1 cellular context compared by ENCODE assay signal in genomic region chr4:10183462-10183861, GRCh38.
A peak's percentile ranks its signal among the peaks of the same experiment; 100 is the strongest.
TF ChIP-seq lines count a peak whose summit lies in the region.

No MANE protein-coding gene starts in this region.

TF ChIP-seq in K562, 482 proteins besides CTCF, POLR2A, EP300 and RAD21 (continued from another document and continues in another):
- TF ChIP-seq, protein P1, sequence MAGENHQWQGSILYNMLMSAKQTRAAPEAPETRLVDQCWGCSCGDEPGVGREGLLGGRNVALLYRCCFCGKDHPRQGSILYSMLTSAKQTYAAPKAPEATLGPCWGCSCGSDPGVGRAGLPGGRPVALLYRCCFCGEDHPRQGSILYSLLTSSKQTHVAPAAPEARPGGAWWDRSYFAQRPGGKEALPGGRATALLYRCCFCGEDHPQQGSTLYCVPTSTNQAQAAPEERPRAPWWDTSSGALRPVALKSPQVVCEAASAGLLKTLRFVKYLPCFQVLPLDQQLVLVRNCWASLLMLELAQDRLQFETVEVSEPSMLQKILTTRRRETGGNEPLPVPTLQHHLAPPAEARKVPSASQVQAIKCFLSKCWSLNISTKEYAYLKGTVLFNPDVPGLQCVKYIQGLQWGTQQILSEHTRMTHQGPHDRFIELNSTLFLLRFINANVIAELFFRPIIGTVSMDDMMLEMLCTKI (IDR thresholded peaks at IDR 0.05; ENCODE audit: partially characterized antibody) = no peak
- TF ChIP-seq CBX1 (IDR thresholded peaks at IDR 0.05; ENCODE audit: low read depth) = no peak
- TF ChIP-seq, protein P2, sequence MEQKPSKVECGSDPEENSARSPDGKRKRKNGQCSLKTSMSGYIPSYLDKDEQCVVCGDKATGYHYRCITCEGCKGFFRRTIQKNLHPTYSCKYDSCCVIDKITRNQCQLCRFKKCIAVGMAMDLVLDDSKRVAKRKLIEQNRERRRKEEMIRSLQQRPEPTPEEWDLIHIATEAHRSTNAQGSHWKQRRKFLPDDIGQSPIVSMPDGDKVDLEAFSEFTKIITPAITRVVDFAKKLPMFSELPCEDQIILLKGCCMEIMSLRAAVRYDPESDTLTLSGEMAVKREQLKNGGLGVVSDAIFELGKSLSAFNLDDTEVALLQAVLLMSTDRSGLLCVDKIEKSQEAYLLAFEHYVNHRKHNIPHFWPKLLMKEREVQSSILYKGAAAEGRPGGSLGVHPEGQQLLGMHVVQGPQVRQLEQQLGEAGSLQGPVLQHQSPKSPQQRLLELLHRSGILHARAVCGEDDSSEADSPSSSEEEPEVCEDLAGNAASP (IDR thresholded peaks at IDR 0.05) = no peak
- TF ChIP-seq, protein P3, sequence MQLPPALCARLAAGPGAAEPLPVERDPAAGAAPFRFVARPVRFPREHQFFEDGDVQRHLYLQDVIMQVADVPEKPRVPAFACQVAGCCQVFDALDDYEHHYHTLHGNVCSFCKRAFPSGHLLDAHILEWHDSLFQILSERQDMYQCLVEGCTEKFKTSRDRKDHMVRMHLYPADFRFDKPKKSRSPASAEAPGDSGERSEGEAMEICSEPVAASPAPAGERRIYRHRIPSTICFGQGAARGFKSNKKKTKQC (CRISPR knock-in tag; IDR thresholded peaks at IDR 0.05) = no peak
- peak; percentile 91 for TF ChIP-seq HDAC8 (tag; IDR thresholded peaks at IDR 0.05)
- peak; percentile 79; the same call in 1 of the 2 replicates for TF ChIP-seq PTRF (tag; IDR thresholded peaks at IDR 0.05)
- no peak for TF ChIP-seq EP400 (IDR thresholded peaks at IDR 0.05)
- TF ChIP-seq TAF9B (IDR thresholded peaks at IDR 0.05; ENCODE audit: partially characterized antibody) = peak; percentile 21
- no peak for TF ChIP-seq MED1 (CRISPR knock-in tag; IDR thresholded peaks at IDR 0.05; ENCODE audit: borderline replicate concordance)
- no peak for TF ChIP-seq ETV6 (IDR thresholded peaks at IDR 0.05; ENCODE audit: borderline replicate concordance in 1 of 2, low read depth in 2 of 2, low read length in 1 of 2)
- TF ChIP-seq ETV6 (CRISPR knock-in tag; IDR thresholded peaks at IDR 0.05; ENCODE audit: borderline replicate concordance) = no peak
- no peak for TF ChIP-seq HMG20A (CRISPR knock-in tag; conservative IDR thresholded peaks at IDR 0.05)
- TF ChIP-seq, protein P4, sequence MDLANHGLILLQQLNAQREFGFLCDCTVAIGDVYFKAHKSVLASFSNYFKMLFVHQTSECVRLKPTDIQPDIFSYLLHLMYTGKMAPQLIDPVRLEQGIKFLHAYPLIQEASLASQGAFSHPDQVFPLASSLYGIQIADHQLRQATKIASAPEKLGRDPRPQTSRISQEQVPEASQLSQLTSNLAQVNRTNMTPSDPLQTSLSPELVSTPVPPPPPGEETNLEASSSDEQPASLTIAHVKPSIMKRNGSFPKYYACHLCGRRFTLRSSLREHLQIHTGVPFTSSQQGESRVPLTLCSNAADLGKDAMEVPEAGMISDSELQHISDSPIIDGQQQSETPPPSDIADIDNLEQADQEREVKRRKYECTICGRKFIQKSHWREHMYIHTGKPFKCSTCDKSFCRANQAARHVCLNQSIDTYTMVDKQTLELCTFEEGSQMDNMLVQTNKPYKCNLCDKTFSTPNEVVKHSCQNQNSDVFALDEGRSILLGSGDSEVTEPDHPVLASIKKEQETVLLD (IDR thresholded peaks at IDR 0.05) = no peak
- TF ChIP-seq BRD9 (IDR thresholded peaks at IDR 0.05; ENCODE audit: low read depth, partially characterized antibody) = peak; percentile 32
- no peak for TF ChIP-seq HLTF (IDR thresholded peaks at IDR 0.05)
- TF ChIP-seq ZBTB34 (CRISPR knock-in tag; IDR thresholded peaks at IDR 0.05) = peak; percentile 76; the same call in 1 of the 2 replicates
- no peak for TF ChIP-seq SMARCB1 (IDR thresholded peaks at IDR 0.05; ENCODE audit: insufficient read length, low read depth)
- TF ChIP-seq NCOR1 (IDR thresholded peaks at IDR 0.05) = no peak
- no peak for TF ChIP-seq SP1 (CRISPR knock-in tag; IDR thresholded peaks at IDR 0.05)
- TF ChIP-seq, protein P5, sequence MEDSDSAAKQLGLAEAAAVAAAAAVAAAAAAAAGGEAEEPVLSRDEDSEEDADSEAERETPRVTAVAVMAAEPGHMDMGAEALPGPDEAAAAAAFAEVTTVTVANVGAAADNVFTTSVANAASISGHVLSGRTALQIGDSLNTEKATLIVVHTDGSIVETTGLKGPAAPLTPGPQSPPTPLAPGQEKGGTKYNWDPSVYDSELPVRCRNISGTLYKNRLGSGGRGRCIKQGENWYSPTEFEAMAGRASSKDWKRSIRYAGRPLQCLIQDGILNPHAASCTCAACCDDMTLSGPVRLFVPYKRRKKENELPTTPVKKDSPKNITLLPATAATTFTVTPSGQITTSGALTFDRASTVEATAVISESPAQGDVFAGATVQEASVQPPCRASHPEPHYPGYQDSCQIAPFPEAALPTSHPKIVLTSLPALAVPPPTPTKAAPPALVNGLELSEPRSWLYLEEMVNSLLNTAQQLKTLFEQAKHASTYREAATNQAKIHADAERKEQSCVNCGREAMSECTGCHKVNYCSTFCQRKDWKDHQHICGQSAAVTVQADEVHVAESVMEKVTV (CRISPR knock-in tag; IDR thresholded peaks at IDR 0.05) = peak; percentile 62
- TF ChIP-seq ZNF699 (CRISPR knock-in tag; IDR thresholded peaks at IDR 0.05; ENCODE audit: insufficient replicate concordance) = no peak
- TF ChIP-seq ELF1 (tag; IDR thresholded peaks at IDR 0.05) = no peak
- no peak for TF ChIP-seq CBX2 (IDR thresholded peaks at IDR 0.05; ENCODE audit: insufficient read depth, low read length, poor library complexity, severe bottlenecking)
- no peak for TF ChIP-seq ZNF274 (IDR thresholded peaks at IDR 0.05; ENCODE audit: borderline replicate concordance, low read depth, low read length)
- no peak for TF ChIP-seq ZBED1 (IDR thresholded peaks at IDR 0.05)
- no peak for TF ChIP-seq SMARCC2 (IDR thresholded peaks at IDR 0.05; ENCODE audit: low read depth)
- TF ChIP-seq, protein P6, sequence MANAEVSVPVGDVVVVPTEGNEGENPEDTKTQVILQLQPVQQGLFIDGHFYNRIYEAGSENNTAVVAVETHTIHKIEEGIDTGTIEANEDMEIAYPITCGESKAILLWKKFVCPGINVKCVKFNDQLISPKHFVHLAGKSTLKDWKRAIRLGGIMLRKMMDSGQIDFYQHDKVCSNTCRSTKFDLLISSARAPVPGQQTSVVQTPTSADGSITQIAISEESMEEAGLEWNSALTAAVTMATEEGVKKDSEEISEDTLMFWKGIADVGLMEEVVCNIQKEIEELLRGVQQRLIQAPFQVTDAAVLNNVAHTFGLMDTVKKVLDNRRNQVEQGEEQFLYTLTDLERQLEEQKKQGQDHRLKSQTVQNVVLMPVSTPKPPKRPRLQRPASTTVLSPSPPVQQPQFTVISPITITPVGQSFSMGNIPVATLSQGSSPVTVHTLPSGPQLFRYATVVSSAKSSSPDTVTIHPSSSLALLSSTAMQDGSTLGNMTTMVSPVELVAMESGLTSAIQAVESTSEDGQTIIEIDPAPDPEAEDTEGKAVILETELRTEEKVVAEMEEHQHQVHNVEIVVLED (CRISPR knock-in tag; IDR thresholded peaks at IDR 0.05) = peak; percentile 69; the same call in 1 of the 2 replicates
- TF ChIP-seq ZNF354B (CRISPR knock-in tag; IDR thresholded peaks at IDR 0.05) = peak; percentile 65; the same call in 1 of the 2 replicates
- TF ChIP-seq PHB2 (IDR thresholded peaks at IDR 0.05; ENCODE audit: low read depth) = no peak
- no peak for TF ChIP-seq C11orf30 (IDR thresholded peaks at IDR 0.05; ENCODE audit: low read depth)
- TF ChIP-seq PKNOX1 (IDR thresholded peaks at IDR 0.05) = no peak
- peak; percentile 70 for TF ChIP-seq PYGO2 (tag; IDR thresholded peaks at IDR 0.05)
- no peak for TF ChIP-seq TARDBP (IDR thresholded peaks at IDR 0.05)
- no peak for TF ChIP-seq YBX1 (IDR thresholded peaks at IDR 0.05)
- no peak for TF ChIP-seq PRPF4 (IDR thresholded peaks at IDR 0.05; ENCODE audit: insufficient read depth, low read depth, low read length, poor library complexity, severe bottlenecking)
- no peak for TF ChIP-seq GABPB1 (CRISPR knock-in tag; IDR thresholded peaks at IDR 0.05)
- no peak for TF ChIP-seq JUNB (CRISPR knock-in tag; conservative IDR thresholded peaks at IDR 0.05)
- no peak for TF ChIP-seq FOS (IDR thresholded peaks at IDR 0.05; ENCODE audit: extremely low read depth, insufficient read length)
- no peak for TF ChIP-seq ZSCAN29 (IDR thresholded peaks at IDR 0.05)
- no peak for TF ChIP-seq KDM5B (IDR thresholded peaks at IDR 0.05; ENCODE audit: insufficient replicate concordance, low read depth, low read length)
- no peak for TF ChIP-seq RBM39 (optimal IDR thresholded peaks at IDR 0.05; ENCODE audit: low read depth, low read length)
- TF ChIP-seq TAF7 (tag; IDR thresholded peaks at IDR 0.05) = peak; percentile 53
- TF ChIP-seq KAT7 (CRISPR knock-in tag; IDR thresholded peaks at IDR 0.05; ENCODE audit: borderline replicate concordance) = no peak
- TF ChIP-seq ZNF561 (CRISPR knock-in tag; conservative IDR thresholded peaks at IDR 0.05) = peak; percentile 62; the same call in 1 of the 2 replicates
- peak; percentile 42; the same call in 1 of the 2 replicates for TF ChIP-seq ZSCAN32 (CRISPR knock-in tag; IDR thresholded peaks at IDR 0.05)
- no peak for TF ChIP-seq NUFIP1 (IDR thresholded peaks at IDR 0.05; ENCODE audit: partially characterized antibody)
- no peak for TF ChIP-seq ADNP (tag; IDR thresholded peaks at IDR 0.05)
- no peak for TF ChIP-seq TAF1 (IDR thresholded peaks at IDR 0.05; ENCODE audit: control insufficient read depth, extremely low read depth, insufficient read depth, low read length, severe bottlenecking)
- no peak for TF ChIP-seq THAP7 (CRISPR knock-in tag; IDR thresholded peaks at IDR 0.05)
- TF ChIP-seq NFRKB (IDR thresholded peaks at IDR 0.05; ENCODE audit: low read depth) = peak; percentile 73
- no peak for TF ChIP-seq CREM (IDR thresholded peaks at IDR 0.05; ENCODE audit: low read depth)
- no peak for TF ChIP-seq CBFA2T3 (IDR thresholded peaks at IDR 0.05)
- TF ChIP-seq, protein P7, sequence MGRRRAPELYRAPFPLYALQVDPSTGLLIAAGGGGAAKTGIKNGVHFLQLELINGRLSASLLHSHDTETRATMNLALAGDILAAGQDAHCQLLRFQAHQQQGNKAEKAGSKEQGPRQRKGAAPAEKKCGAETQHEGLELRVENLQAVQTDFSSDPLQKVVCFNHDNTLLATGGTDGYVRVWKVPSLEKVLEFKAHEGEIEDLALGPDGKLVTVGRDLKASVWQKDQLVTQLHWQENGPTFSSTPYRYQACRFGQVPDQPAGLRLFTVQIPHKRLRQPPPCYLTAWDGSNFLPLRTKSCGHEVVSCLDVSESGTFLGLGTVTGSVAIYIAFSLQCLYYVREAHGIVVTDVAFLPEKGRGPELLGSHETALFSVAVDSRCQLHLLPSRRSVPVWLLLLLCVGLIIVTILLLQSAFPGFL (CRISPR knock-in tag; IDR thresholded peaks at IDR 0.05) = no peak
- TF ChIP-seq ZNF57 (CRISPR knock-in tag; IDR thresholded peaks at IDR 0.05) = 0 out of 2 replicates have a peak, but pooled peaks have one; percentile 32
- TF ChIP-seq ATF3 (IDR thresholded peaks at IDR 0.05) = no peak
- no peak for TF ChIP-seq ATF3 (CRISPR knock-in tag; conservative IDR thresholded peaks at IDR 0.05)
- TF ChIP-seq SREBF1 (IDR thresholded peaks at IDR 0.05; ENCODE audit: borderline replicate concordance, low read depth, low read length) = no peak
- no peak for TF ChIP-seq ZNF280A (IDR thresholded peaks at IDR 0.05; ENCODE audit: low read depth, partially characterized antibody)
- no peak for TF ChIP-seq ZNF184 (CRISPR knock-in tag; IDR thresholded peaks at IDR 0.05)
- TF ChIP-seq HDAC3 (IDR thresholded peaks at IDR 0.05; ENCODE audit: borderline replicate concordance, partially characterized antibody) = no peak
